7 cellular contexts compared by ENCODE assay signal in genomic region chr4:73653695-73654106, GRCh38. TPM values are rescaled to one million over a fixed set of nuclear protein-coding genes. Genes with fewer than 3 reads are reported as not detected.
DNase-seq lines count a peak whose midpoint lies in the region; ATAC-seq, FAIRE-seq and TF ChIP-seq lines count a peak whose summit lies in the region.

No MANE protein-coding gene starts in this region.

- no peaks in the 10 kb centered on the region for H3K4me1 Mint-ChIP-seq in type B pancreatic cell (ENCODE audit: unreplicated experiment)

- no peaks in the 10 kb centered on the region for H3K36me3 Mint-ChIP-seq in type B pancreatic cell

- H2AFZ ChIP-seq in K562 (ENCODE audit: low read depth, low read length), result no peak overlapping the region

- no peaks in the 10 kb centered on the region for H3K9me3 ChIP-seq in K562 (replicated peaks; ENCODE audit: control insufficient read depth, insufficient read depth, low read depth, low read length)

- no peak for TF ChIP-seq POLR2A in K562 (conservative IDR thresholded peaks at IDR 0.05)

- WGBS in K562 (ENCODE audit: insufficient coverage, low coverage, missing lambda C conversion rate), result 0% methylated on average over 6 of the region's 7 CpGs

- BruUV-seq in K562 (replicated peaks; lab: Mats Ljungman, UMichigan), result no TSS peak

- H3K27ac Mint-ChIP-seq in type B pancreatic cell, result no peak overlapping the region

- TF ChIP-seq CTCF in K562 (IDR thresholded peaks at IDR 0.05 in 2 of 3, conservative IDR thresholded peaks at IDR 0.05 in 1 of 3; ENCODE audit: insufficient read depth in 2 of 3, low read depth in 1 of 3, low read length in 3 of 3) (peak; percentile 43 to 80 (median 68); a peak in 5 of 6 replicates), kidney epithelial cell (IDR thresholded peaks at IDR 0.05; ENCODE audit: insufficient read depth, low read length, poor library complexity, severe bottlenecking) (peak; percentile 49), type B pancreatic cell (conservative IDR thresholded peaks at IDR 0.05) (peak; percentile 76)

- no peak overlapping the region for H3K9ac ChIP-seq in K562 (ENCODE audit: insufficient read depth in 1 of 2, low read depth in 2 of 2, low read length in 2 of 2)

- H3K9me3 Mint-ChIP-seq in type B pancreatic cell, result no peaks in the 10 kb centered on the region

- TF ChIP-seq RAD21 in K562 (CRISPR knock-in tag; conservative IDR thresholded peaks at IDR 0.05 in 1 of 2, IDR thresholded peaks at IDR 0.05 in 1 of 2), result peak; percentile 53 to 66

- POLR2A ChIA-PET in K562 (lab: Yijun Ruan, JAX), result no interaction called here

- intact Hi-C loops in K562 (cut with micrococcal nuclease), result loop anchor here (1.0 to 10.0 kb wide), 5 partner anchors 61 to 341 kb away; no protein-coding TSS in a partner anchor

- ATAC-seq in GM19438 (IDR thresholded peaks at IDR 0.05; ENCODE audit: low read depth, unreplicated experiment) (peak; percentile 86), HG03469 (IDR thresholded peaks at IDR 0.05; ENCODE audit: unreplicated experiment) (peak; percentile 66), K562 (peak; percentile 73)

- DNase-seq in ELF-1 (ENCODE audit: low read depth, low spot score), result peak; percentile 88
- DNase-seq in NCI-H524 (lab: John Stamatoyannopoulos, UW), result peak; percentile 31 to 64
- DNase-seq in K562 (ENCODE audit: extremely low read depth in 1 of 4, low spot score in 3 of 4), result peak; percentile 44 to 71 (median 62)
- DNase-seq in kidney epithelial cell (ENCODE audit: low read depth), result no peak
- no peak for DNase-seq in type B pancreatic cell (ENCODE audit: extremely low spot score, unreplicated experiment)

- H3K27ac ChIP-seq in K562 (ENCODE audit: extremely low read depth, low read depth, low read length), result no peak overlapping the region

- no peak for TF ChIP-seq EP300 in K562 (IDR thresholded peaks at IDR 0.05; ENCODE audit: low read length)

- no peaks in the 10 kb centered on the region for H3K4me1 ChIP-seq in K562 (replicated peaks in 1 of 2; ENCODE audit: control insufficient read depth in 2 of 2, insufficient read depth in 2 of 2, low read length in 2 of 2)

- no peak overlapping the region for H3K4me3 Mint-ChIP-seq in type B pancreatic cell

- peak; percentile 88 for FAIRE-seq in K562 (lab: Jason Lieb, UNC)

- no peaks in the 10 kb centered on the region for H4K20me1 ChIP-seq in K562 (replicated peaks; ENCODE audit: control insufficient read depth, insufficient read depth, low read length)

- no peaks in the 10 kb centered on the region for H3K36me3 ChIP-seq in K562 (ENCODE audit: control insufficient read depth, insufficient read depth, low read length)
- H3K36me3 ChIP-seq in kidney epithelial cell (ENCODE audit: control insufficient read depth, insufficient read depth, low read length), result no peaks in the 10 kb centered on the region

- H3K79me2 ChIP-seq in K562 (ENCODE audit: control insufficient read depth, insufficient read depth, low read length), result no peaks in the 10 kb centered on the region

- no peaks in the 10 kb centered on the region; a peak in 1 of 5 replicates for H3K27me3 ChIP-seq in K562 (ENCODE audit: control insufficient read depth in 2 of 2, insufficient read depth in 2 of 2, low read length in 2 of 2)
- H3K27me3 ChIP-seq in kidney epithelial cell (ENCODE audit: control insufficient read depth, insufficient read depth, low read length), result no peaks in the 10 kb centered on the region

- H3K4me3 ChIP-seq in K562, result no peak overlapping the region
- H3K4me3 ChIP-seq in kidney epithelial cell (ENCODE audit: low read depth, low read length), result no peak overlapping the region

- no peak overlapping the region for H3K4me2 ChIP-seq in K562 (ENCODE audit: insufficient read depth, low read length)

- H3K9me1 ChIP-seq in K562 (ENCODE audit: control insufficient read depth, insufficient read depth, low read length), result no peaks in the 10 kb centered on the region

- in situ Hi-C loops in K562 (cut with MboI), result loop anchor here (10.0 kb wide), 1 partner anchor 339 kb away; no protein-coding TSS in a partner anchor

- CTCF ChIA-PET in K562 (lab: Yijun Ruan, JAX; ENCODE audit: low intra/inter-chr PET ratio), result interaction anchor here (0.5 to 3.0 kb wide), 8 partner anchors 60 to 342 kb away, joined by 3 to 19 read pairs (median 8); no protein-coding TSS in a partner anchor

- H3K27me3 Mint-ChIP-seq in type B pancreatic cell, result no peaks in the 10 kb centered on the region

TF ChIP-seq in K562, 482 proteins besides CTCF, POLR2A, EP300 and RAD21:
- TF ChIP-seq SMC3 (conservative IDR thresholded peaks at IDR 0.05; ENCODE audit: insufficient read depth, low read depth, low read length) (peak; percentile 59), ZNF384 (IDR thresholded peaks at IDR 0.05; ENCODE audit: low read depth, low read length) (peak; percentile 99), TEAD1 (CRISPR knock-in tag; IDR thresholded peaks at IDR 0.05) (no peak)

RNA-seq across cellular contexts. Expression of gene RASSF6, which starts 33.5 kb away (rescaled TPM):
- total RNA-seq in K562 (2011; cell fraction: chromatin; rRNA removed; ENCODE audit: low replicate concordance), result 0.25 TPM in 1 of 2 replicates, not detected in the other
- total RNA-seq in K562 (2011; cell fraction: nucleolus; rRNA removed), result not detected in 2 replicates
- total RNA-seq in K562 (2011; cell fraction: nucleoplasm; rRNA removed), result not detected in 2 replicates
- total RNA-seq in K562 (2014; rRNA removed), result under 0.01 and 0.04 TPM in 2 replicates
- 0.04 and 0.16 TPM in 2 replicates for total RNA-seq in K562 (2014; rRNA removed; fragmentation: Illumina TruSeq; extraction: Trizol)
- total RNA-seq in K562 (2015; rRNA removed; fragmentation: Illumina TruSeq; extraction: Trizol), result 0.08 and 0.25 TPM in 2 replicates
- total RNA-seq in K562 (2021), result 0.02 and 0.11 TPM in 2 replicates
- 0.07 and 0.08 TPM in 2 replicates for polyA plus RNA-seq in K562 (2011; rRNA removed)
- under 0.01 and 0.01 TPM in 2 replicates for polyA plus RNA-seq in K562 (2011; cell fraction: cytosol; rRNA removed)
- 0.01 TPM in 1 of 2 replicates, not detected in the other for polyA plus RNA-seq in K562 (2011; cell fraction: nucleus; rRNA removed)
- 0.10 and 0.40 TPM in 2 replicates for polyA plus RNA-seq in K562 (2012)
- polyA plus RNA-seq in K562 (2014; fragmentation: Illumina TruSeq; extraction: Trizol), result 0.07 and 0.10 TPM in 2 replicates
- polyA plus RNA-seq in K562 (2014; fragmentation: Nextera tagmentation; extraction: Ambion mirVana), result under 1 TPM in 1 of 2 experiments, not detected in 1; 0.04 TPM
- 0.07 and 0.08 TPM in 2 replicates for polyA plus RNA-seq in K562 (2014; rRNA removed)
- 0.07 TPM in 1 of 2 replicates, not detected in the other for polyA minus RNA-seq in K562 (2011; rRNA and poly(A)+ RNA removed)
- not detected in 2 replicates for polyA minus RNA-seq in K562 (2011; cell fraction: cytosol; rRNA and poly(A)+ RNA removed)
- polyA minus RNA-seq in K562 (2011; cell fraction: nucleus; rRNA and poly(A)+ RNA removed), result 0.11 and 0.13 TPM in 2 replicates
- total RNA-seq in kidney epithelial cell, result 4.4 and 7.0 TPM in 2 replicates
- total RNA-seq in type B pancreatic cell (ENCODE audit: low replicate concordance), result 5.3 and 11.8 TPM in 2 replicates

Comparison
In these comparisons a context has a peak if more than half of its experiments do, and no peak if none do; other contexts are left out.
1. DNase-seq: peak in ELF-1 (single experiment), NCI-H524 (2 of 2) and K562 (4 of 4); none in kidney epithelial cell (single experiment) and type B pancreatic cell (single experiment).
2. Peak in every context shown above with its lines, with median percentiles within 50 percentile points of each other: ATAC-seq and CTCF ChIP-seq.